Comparison of ENCODE assay signal across 20 cellular contexts in genomic region chr1:197763307-197763706, GRCh38. TPM values are rescaled to one million over a fixed set of nuclear protein-coding genes. Genes with fewer than 3 reads are reported as not detected.
DNase-seq lines count a peak whose midpoint lies in the region; ATAC-seq, FAIRE-seq and TF ChIP-seq lines count a peak whose summit lies in the region.
"Had no signal": no experiment of that assay in that cellular context is flagged by ENCODE, and none has a peak within 500 bp of the region (broad histone marks: within the 10 kb centered on the region; RNA-seq: fewer than 3 reads in every experiment).

No MANE protein-coding gene starts in this region.

- no peak overlapping the region for H2BK120ac ChIP-seq in IMR-90 (ENCODE audit: low read depth, low read length)

- no peak overlapping the region for H3K4me2 ChIP-seq in IMR-90 (ENCODE audit: low read depth, low read length)

- no peaks in the 10 kb centered on the region for H3K9me3 ChIP-seq in CD4-positive, CD25-positive, alpha-beta regulatory T cell (ENCODE audit: control insufficient read depth in 2 of 2, low read length in 2 of 2)
- H3K9me3 ChIP-seq in IMR-90 (ENCODE audit: control insufficient read depth, insufficient read depth, low read length) (no peaks in the 10 kb centered on the region), small intestine (ENCODE audit: control insufficient read depth, low read depth) (no peaks in the 10 kb centered on the region)

- no peak overlapping the region for H4K5ac ChIP-seq in IMR-90 (ENCODE audit: low read depth, low read length)

- ATAC-seq in CD4-positive, CD25-positive, alpha-beta regulatory T cell (ENCODE audit: low read depth in 2 of 2), result no peak
- ATAC-seq in IMR-90 (ENCODE audit: low read depth), result peak; percentile 67
- ATAC-seq in activated T-helper 17 cell treated with anti-CD3 and anti-CD28 coated beads, Interleukin-2, amount 50 U/mL, for 72 hours (replicated peaks), result no peak
- peak; percentile 34 for ATAC-seq in foreskin keratinocyte

- dilution Hi-C loops in IMR-90 (cut with HindIII; ENCODE audit: low sequenced_read_pairs, unreplicated experiment), result no loop called here

- peak overlapping the region; percentile 60 for H3K27ac ChIP-seq in CD4-positive, CD25-positive, alpha-beta regulatory T cell (ENCODE audit: insufficient read depth, low read length, poor library complexity, severe bottlenecking)
- no peak overlapping the region for H3K27ac ChIP-seq in IMR-90 (ENCODE audit: insufficient read depth, low read length)
- no peak overlapping the region for H3K27ac ChIP-seq in foreskin keratinocyte
- H3K27ac ChIP-seq in brain microvascular endothelial cell, result no peak overlapping the region
- no peak overlapping the region for H3K27ac ChIP-seq in small intestine (ENCODE audit: low read depth in 1 of 2, low read length in 1 of 2)
- H3K27ac ChIP-seq: SK-N-MC had no signal

- no peak overlapping the region for H3K23ac ChIP-seq in IMR-90 (ENCODE audit: low read depth, low read length)

- H3K4ac ChIP-seq in IMR-90 (ENCODE audit: low read depth, low read length), result peak overlapping the region; percentile 33; the same call in 1 of the 2 replicates

- no peaks in the 10 kb centered on the region; the same call in 1 of the 2 replicates for H3K9me1 ChIP-seq in IMR-90 (ENCODE audit: insufficient read depth, low read length)

- POLR2A ChIA-PET in IMR-90 (lab: Charles Lee; ENCODE audit: unreplicated experiment), result no interaction called here

- peak overlapping the region; percentile 31; the same call in 1 of the 2 replicates for H3K14ac ChIP-seq in IMR-90 (replicated peaks; ENCODE audit: low read depth, low read length)

- H4K91ac ChIP-seq in IMR-90 (ENCODE audit: insufficient read depth, low read depth, low read length), result no peak overlapping the region

- peaks cover 4% of the 10 kb centered on the region for H3K36me3 Mint-ChIP-seq in CD4-positive, CD25-positive, alpha-beta regulatory T cell
- H3K36me3 Mint-ChIP-seq in activated T-helper 17 cell treated with anti-CD3 and anti-CD28 coated beads, Interleukin-2, amount 50 U/mL, for 72 hours (ENCODE audit: low read depth), result peaks cover 9% of the 10 kb centered on the region

- peaks cover 16 to 38% of the 10 kb centered on the region in 2 experiments for H3K79me1 ChIP-seq in IMR-90 (ENCODE audit: low read depth in 1 of 2, low read length in 2 of 2)

- in situ Hi-C loops in IMR-90 (cut with MboI; ENCODE audit: low sequenced_read_pairs) (no loop called here), brain microvascular endothelial cell (cut with HindIII; ENCODE audit: low pct_ligation_motif_present, low sequenced_read_pairs) (no loop called here)

- CTCF ChIA-PET in IMR-90 (lab: Yijun Ruan, JAX), result no interaction called here

- H3K9me3 Mint-ChIP-seq in CD4-positive, CD25-positive, alpha-beta regulatory T cell, result no peaks in the 10 kb centered on the region
- no peaks in the 10 kb centered on the region for H3K9me3 Mint-ChIP-seq in activated T-helper 17 cell treated with anti-CD3 and anti-CD28 coated beads, Interleukin-2, amount 50 U/mL, for 72 hours

- intact Hi-C loops in IMR-90 (cut with micrococcal nuclease), result loop anchor here (2.0 kb wide), 1 partner anchor 15 kb away; no protein-coding TSS in a partner anchor

- H2AK9ac ChIP-seq in IMR-90 (replicated peaks; ENCODE audit: low read depth, low read length, poor library complexity), result no peak overlapping the region

- no peak overlapping the region for H2BK20ac ChIP-seq in IMR-90 (ENCODE audit: low read depth, low read length)

- peaks cover 43% of the 10 kb centered on the region for H3K4me1 ChIP-seq in CD4-positive, CD25-positive, alpha-beta regulatory T cell (ENCODE audit: control insufficient read depth, insufficient read depth, low read length, poor library complexity, severe bottlenecking)
- peaks cover 2% of the 10 kb centered on the region; the same call in 1 of the 2 replicates for H3K4me1 ChIP-seq in IMR-90 (ENCODE audit: control insufficient read depth, insufficient read depth, low read length)
- H3K4me1 ChIP-seq in foreskin keratinocyte, result peaks cover 10% of the 10 kb centered on the region
- H3K4me1 ChIP-seq in small intestine (ENCODE audit: control insufficient read depth in 2 of 2, insufficient read depth in 1 of 2, low read depth in 1 of 2, low read length in 1 of 2), result no peaks in the 10 kb centered on the region

- H3K27me3 ChIP-seq in CD4-positive, CD25-positive, alpha-beta regulatory T cell (ENCODE audit: control insufficient read depth, insufficient read depth, low read length), result no peaks in the 10 kb centered on the region
- H3K27me3 ChIP-seq in IMR-90 (ENCODE audit: control insufficient read depth, insufficient read depth, low read length), result no peaks in the 10 kb centered on the region
- H3K27me3 ChIP-seq in foreskin keratinocyte, result no peaks in the 10 kb centered on the region
- H3K27me3 ChIP-seq in brain microvascular endothelial cell (replicated peaks), result no peaks in the 10 kb centered on the region
- no peaks in the 10 kb centered on the region for H3K27me3 ChIP-seq in small intestine (ENCODE audit: control insufficient read depth in 2 of 2, insufficient read depth in 2 of 2, low read length in 2 of 2)

- no peak for TF ChIP-seq RAD21 in IMR-90 (IDR thresholded peaks at IDR 0.05; ENCODE audit: low read length)

- no peaks in the 10 kb centered on the region for H3K36me3 ChIP-seq in CD4-positive, CD25-positive, alpha-beta regulatory T cell (ENCODE audit: control insufficient read depth, insufficient read depth, low read length)
- H3K36me3 ChIP-seq in IMR-90 (ENCODE audit: control insufficient read depth, insufficient read depth, low read length) (peaks cover 1% of the 10 kb centered on the region; the same call in 1 of the 2 replicates), brain microvascular endothelial cell (replicated peaks) (no peaks in the 10 kb centered on the region), small intestine (ENCODE audit: control insufficient read depth in 2 of 2, insufficient read depth in 2 of 2, low read length in 2 of 2) (no peaks in the 10 kb centered on the region)

- H3K4me3 Mint-ChIP-seq in CD4-positive, CD25-positive, alpha-beta regulatory T cell, result peak overlapping the region in 1 of 4 donors; percentile 3
- H3K4me3 Mint-ChIP-seq in activated T-helper 17 cell treated with anti-CD3 and anti-CD28 coated beads, Interleukin-2, amount 50 U/mL, for 72 hours, result peak overlapping the region; percentile 1

- H3K18ac ChIP-seq in IMR-90 (ENCODE audit: low read depth, low read length), result no peak overlapping the region

- H2AK5ac ChIP-seq in IMR-90 (ENCODE audit: low read depth, low read length), result no peak overlapping the region

- H2BK15ac ChIP-seq in IMR-90 (ENCODE audit: low read depth, low read length), result no peak overlapping the region

- no peak for TF ChIP-seq POLR2A in IMR-90 (IDR thresholded peaks at IDR 0.05; ENCODE audit: low read depth, low read length)

- peak overlapping the region; percentile 1 for H3K4me3 ChIP-seq in CD4-positive, CD25-positive, alpha-beta regulatory T cell (ENCODE audit: low read depth, low read length)
- H3K4me3 ChIP-seq in IMR-90 (ENCODE audit: insufficient read depth, low read depth, low read length) (no peak overlapping the region), brain microvascular endothelial cell (ENCODE audit: low read depth, low read length) (no peak overlapping the region), small intestine (ENCODE audit: low read depth in 1 of 2, low read length in 2 of 2) (no peak overlapping the region)
- H3K4me3 ChIP-seq: SK-N-MC had no signal

- H2BK5ac ChIP-seq in IMR-90 (ENCODE audit: low read depth, low read length, poor library complexity, severe bottlenecking), result no peak overlapping the region

- H2AFZ ChIP-seq in IMR-90 (replicated peaks; ENCODE audit: low read length, poor library complexity), result no peak overlapping the region

- no peak overlapping the region for H3K56ac ChIP-seq in IMR-90 (ENCODE audit: extremely low read depth, insufficient read depth, low read length)

- H3K27me3 Mint-ChIP-seq in CD4-positive, CD25-positive, alpha-beta regulatory T cell, result no peaks in the 10 kb centered on the region
- no peaks in the 10 kb centered on the region for H3K27me3 Mint-ChIP-seq in activated T-helper 17 cell treated with anti-CD3 and anti-CD28 coated beads, Interleukin-2, amount 50 U/mL, for 72 hours

- no peak overlapping the region for H3K27ac Mint-ChIP-seq in CD4-positive, CD25-positive, alpha-beta regulatory T cell
- peak overlapping the region; percentile 1 for H3K27ac Mint-ChIP-seq in activated T-helper 17 cell treated with anti-CD3 and anti-CD28 coated beads, Interleukin-2, amount 50 U/mL, for 72 hours

- no TSS peak for BruUV-seq in IMR-90 (replicated peaks; lab: Mats Ljungman, UMichigan)

- no peak for FAIRE-seq in small intestine (lab: Jason Lieb, UNC)
- FAIRE-seq: A204.1, RCC 7860 had no signal

- H4K20me1 ChIP-seq in IMR-90 (ENCODE audit: insufficient read depth, low read length), result peaks cover 3% of the 10 kb centered on the region; the same call in 1 of the 2 replicates

- TF ChIP-seq CTCF in IMR-90 (conservative IDR thresholded peaks at IDR 0.05; ENCODE audit: low read depth, low read length) (no peak), foreskin keratinocyte (conservative IDR thresholded peaks at IDR 0.05) (no peak), brain microvascular endothelial cell (IDR thresholded peaks at IDR 0.05; ENCODE audit: low read depth, low read length, missing control alignments) (no peak)

- H3K4me1 Mint-ChIP-seq in CD4-positive, CD25-positive, alpha-beta regulatory T cell, result peaks cover 43 to 68% (median 55%) of the 10 kb centered on the region in 4 donors
- peaks cover 26% of the 10 kb centered on the region for H3K4me1 Mint-ChIP-seq in activated T-helper 17 cell treated with anti-CD3 and anti-CD28 coated beads, Interleukin-2, amount 50 U/mL, for 72 hours

- H3K9ac ChIP-seq in IMR-90 (ENCODE audit: low read depth, low read length), result no peak overlapping the region

- DNase-seq in CD4-positive, CD25-positive, alpha-beta regulatory T cell, result no peak
- DNase-seq in IMR-90, result no peak
- peak in 1 of 2 donors; percentile 5 for DNase-seq in foreskin keratinocyte
- DNase-seq in GM19238 (ENCODE audit: insufficient read length, low spot score), result no peak
- no peak for DNase-seq in NCI-H446 (lab: John Stamatoyannopoulos, UW)
- DNase-seq in brain microvascular endothelial cell, result no peak
- DNase-seq in small intestine, result no peak
- DNase-seq: COR-L47, DMS153, GOT3, KBM-7, NCI-H1105, NCI-H1694, NCI-H2227 treated with DMSO at 0.1 percent for 48 hours, NCI-H524 treated with DMSO at 0.1 percent for 48 hours, Right ventricle myocardium superior had no signal

- no peak overlapping the region for H4K8ac ChIP-seq in IMR-90 (ENCODE audit: low read depth in 2 of 2, low read length in 2 of 2)

RNA-seq across cellular contexts. Expression of gene DENND1B, which starts 12.0 kb away (rescaled TPM):
- 45.5 TPM for total RNA-seq in CD4-positive, CD25-positive, alpha-beta regulatory T cell
- polyA plus RNA-seq in CD4-positive, CD25-positive, alpha-beta regulatory T cell, result 10 to 100 TPM; 13.8 to 20.9 (median 16.5) TPM
- total RNA-seq in IMR-90 (2012; rRNA removed) (24.2 and 26.1 TPM in 2 replicates), foreskin keratinocyte (7.6 and 9.8 TPM in 2 replicates)
- polyA plus RNA-seq in IMR-90 (2012; rRNA removed) (3.6 and 4.0 TPM in 2 replicates), foreskin keratinocyte (1.1 and 1.8 TPM in 2 replicates), small intestine (10 to 100 TPM in 1 of 3 donors, 1 to 10 TPM in 2; 5.0 to 16.1 (median 9.2) TPM)
- 0.86 and 1.1 TPM in 2 replicates for polyA plus RNA-seq in IMR-90 (2012; cell fraction: cytosol; rRNA removed)
- polyA plus RNA-seq in IMR-90 (2012; cell fraction: nucleus; rRNA removed; ENCODE audit: low replicate concordance), result 1.2 and 9.7 TPM in 2 replicates
- 10 to 100 TPM; 12.2 to 17.1 TPM for total RNA-seq in activated T-helper 17 cell treated with anti-CD3 and anti-CD28 coated beads, Interleukin-2, amount 50 U/mL, for 72 hours

Comparison
In these comparisons a context has a peak if more than half of its experiments do, and no peak if none do; other contexts are left out.
1. ATAC-seq: peak in IMR-90 (single experiment) and foreskin keratinocyte (single experiment); none in CD4-positive, CD25-positive, alpha-beta regulatory T cell (0 of 2) and activated T-helper 17 cell treated with anti-CD3 and anti-CD28 coated beads, Interleukin-2, amount 50 U/mL, for 72 hours (single experiment).